ENCODE assay signal across 8 cellular contexts in genomic region chr5:115262405-115263247, GRCh38. TPM values are rescaled to one million over a fixed set of nuclear protein-coding genes. Genes with fewer than 3 reads are reported as not detected.
DNase-seq lines count a peak whose midpoint lies in the region; ATAC-seq and TF ChIP-seq lines count a peak whose summit lies in the region.

Gene PGGT1B, minus strand, starts transcription at chr5:115262877. Its CDS starts 26 bp downstream, at chr5:115262851.

- H3K27ac ChIP-seq in angular gyrus (ENCODE audit: low read depth, low read length) (peak within 1 kb of the TSS; percentile 94), psoas muscle (peak within 1 kb of the TSS; percentile 81), urinary bladder (ENCODE audit: low read depth) (peak within 1 kb of the TSS; percentile 77)

- H3K4me3 ChIP-seq in psoas muscle (peak within 1 kb of the TSS; percentile 84), urinary bladder (ENCODE audit: low read depth, low read length) (peak within 1 kb of the TSS; percentile 93)

- 2 to 3% (median 3%) methylated on average over 48 to 53 of the region's 53 CpGs for WGBS in psoas muscle, 3 donors
- 2% methylated on average over 53 of the region's 53 CpGs for WGBS in urinary bladder

- H3K4me1 ChIP-seq in psoas muscle (peaks cover 24% of the 10 kb centered on the region), urinary bladder (ENCODE audit: insufficient read depth) (no peaks in the 10 kb centered on the region)

- peak; percentile 80 for DNase-seq in GM13976 (ENCODE audit: low spot score)
- DNase-seq in NCI-H146 (lab: John Stamatoyannopoulos, UW), result peak; percentile 89
- DNase-seq in T-helper 2 cell, result peak; percentile 36 to 87 (median 56)
- peak; percentile 86 for DNase-seq in left ventricle myocardium superior
- peak; percentile 77 to 87 for DNase-seq in psoas muscle

- H3K36me3 ChIP-seq in psoas muscle (ENCODE audit: insufficient read depth in 1 of 2, low read depth in 1 of 2) (peaks cover 0 to 2% of the 10 kb centered on the region in 2 donors), urinary bladder (ENCODE audit: insufficient read depth) (no peaks in the 10 kb centered on the region)

- intact Hi-C loops in left ventricle myocardium superior (cut with micrococcal nuclease) (no loop called here), psoas muscle (cut with DNase I) (no loop called here)

- H3K9me3 ChIP-seq in psoas muscle, result no peaks in the 10 kb centered on the region

- no peak for TF ChIP-seq CTCF in GM13976 (IDR thresholded peaks at IDR 0.05; ENCODE audit: borderline replicate concordance, control extremely low read depth, extremely low read depth, insufficient read depth, missing control alignments)
- TF ChIP-seq CTCF in psoas muscle (IDR thresholded peaks at IDR 0.05), result no peak

- ATAC-seq in HG02642 (IDR thresholded peaks at IDR 0.05; ENCODE audit: poor library complexity, unreplicated experiment) (peak; percentile 97), left ventricle myocardium superior (peak; percentile 99), psoas muscle (peak; percentile 91 to 99 (median 97))

- no peaks in the 10 kb centered on the region for H3K27me3 ChIP-seq in psoas muscle (ENCODE audit: insufficient read depth in 3 of 3, low read length in 2 of 3)

- in situ Hi-C loops in GM13976 (cut with MboI; ENCODE audit: low sequenced_read_pairs, unreplicated experiment), result no loop called here

RNA-seq across cellular contexts. Expression of gene PGGT1B, which starts in this region (rescaled TPM):
- total RNA-seq in left ventricle myocardium superior (23.4 TPM), psoas muscle (10 to 100 TPM; 18.4 to 29.0 (median 24.3) TPM), urinary bladder (30.5 TPM)
- polyA plus RNA-seq in psoas muscle (1 to 10 TPM; 2.7 to 8.0 (median 5.4) TPM), urinary bladder (7.0 TPM)

Comparison
In these comparisons a context has a peak if more than half of its experiments do, and no peak if none do; other contexts are left out.
1. Peak in every context shown above with its lines: DNase-seq, ATAC-seq, H3K4me3 ChIP-seq and H3K27ac ChIP-seq.